In genomic region chr2:238846503-238847431, GRCh38 we compare ENCODE assay signal across 10 cellular contexts. TPM values are rescaled to one million over a fixed set of nuclear protein-coding genes. Genes with fewer than 3 reads are reported as not detected.
DNase-seq lines count a peak whose midpoint lies in the region; ATAC-seq and TF ChIP-seq lines count a peak whose summit lies in the region.
"Had no signal": no experiment of that assay in that cellular context is flagged by ENCODE, and none has a peak within 500 bp of the region (broad histone marks: within the 10 kb centered on the region; RNA-seq: fewer than 3 reads in every experiment).

No MANE protein-coding gene starts in this region.

- H3K4me3 ChIP-seq in fibroblast of lung (replicated peaks in 1 of 4; ENCODE audit: control extremely low read depth in 1 of 4, insufficient read depth in 1 of 4, low read depth in 3 of 4, low read length in 4 of 4) (peak overlapping the region; percentile 45 to 99 (median 76)), mesodermal cell (ENCODE audit: extremely low read depth, insufficient read depth, low read length, poor library complexity, severe bottlenecking) (peak overlapping the region; percentile 50), transverse colon (peak overlapping the region; percentile 2 to 60 (median 50))
- H3K4me3 ChIP-seq in effector memory CD4-positive, alpha-beta T cell (ENCODE audit: insufficient read depth, low read depth, low read length, poor library complexity, severe bottlenecking) = no peak overlapping the region

- H3K27me3 ChIP-seq in fibroblast of lung (ENCODE audit: control insufficient read depth, insufficient read depth, low read length) = no peaks in the 10 kb centered on the region
- H3K27me3 ChIP-seq in transverse colon = peaks cover 74% of the 10 kb centered on the region
- H3K27me3 ChIP-seq in effector memory CD4-positive, alpha-beta T cell (replicated peaks; ENCODE audit: control insufficient read depth, insufficient read depth, low read length, poor library complexity, severe bottlenecking) = peaks cover 4% of the 10 kb centered on the region

- H3K79me2 ChIP-seq in fibroblast of lung (ENCODE audit: control insufficient read depth, insufficient read depth, low read length) = peaks cover 51% of the 10 kb centered on the region

- in situ Hi-C loops in transverse colon (cut with MboI; ENCODE audit: low pct_ligation_motif_present in 1 of 4, low pct_unique_long_range_greater_than_20kb in 1 of 4, low sequenced_read_pairs in 3 of 4) = no loop called here

- WGBS in mesodermal cell (ENCODE audit: insufficient coverage in 2 of 2), 2 experiments = 7 to 8% methylated on average over 73 to 78 of the region's 94 CpGs
- 33% methylated on average over 62 of the region's 94 CpGs; no CpG with 5 or more reads in 1 of the 2 donors for WGBS in transverse colon (ENCODE audit: low coverage in 1 of 2), 2 donors

- no peak for TF ChIP-seq POLR2A in transverse colon (IDR thresholded peaks at IDR 0.05)

- H3K36me3 ChIP-seq in fibroblast of lung (ENCODE audit: control insufficient read depth, insufficient read depth, low read length) (no peaks in the 10 kb centered on the region), mesodermal cell (ENCODE audit: control insufficient read depth, insufficient read depth, low read length) (no peaks in the 10 kb centered on the region), transverse colon (no peaks in the 10 kb centered on the region)
- H3K36me3 ChIP-seq in effector memory CD4-positive, alpha-beta T cell (ENCODE audit: control insufficient read depth, insufficient read depth, low read length) = no peaks in the 10 kb centered on the region

- peak overlapping the region; percentile 98 for H3K4me2 ChIP-seq in fibroblast of lung (ENCODE audit: extremely low read depth, insufficient read depth, low read length)

- H2AFZ ChIP-seq in fibroblast of lung (ENCODE audit: low read length) = peak overlapping the region; percentile 52

- H3K4me1 ChIP-seq in fibroblast of lung (ENCODE audit: control insufficient read depth, extremely low read depth, insufficient read depth, low read length) = peaks cover 2% of the 10 kb centered on the region
- peaks cover 4% of the 10 kb centered on the region for H3K4me1 ChIP-seq in mesodermal cell (ENCODE audit: control insufficient read depth, insufficient read depth, low read length, poor library complexity, severe bottlenecking)
- H3K4me1 ChIP-seq in transverse colon = peaks cover 0 to 13% (median 0%) of the 10 kb centered on the region in 4 donors
- peaks cover 7% of the 10 kb centered on the region for H3K4me1 ChIP-seq in effector memory CD4-positive, alpha-beta T cell (ENCODE audit: control insufficient read depth, insufficient read depth, low read length, poor library complexity, severe bottlenecking)

- TF ChIP-seq CTCF in fibroblast of lung (conservative IDR thresholded peaks at IDR 0.05 in 1 of 2, IDR thresholded peaks at IDR 0.05 in 1 of 2; ENCODE audit: low read depth in 1 of 2, low read length in 2 of 2) = no peak
- no peak for TF ChIP-seq CTCF in transverse colon (IDR thresholded peaks at IDR 0.05)

- H3K27ac ChIP-seq in fibroblast of lung (ENCODE audit: insufficient read depth, low read length) = peak overlapping the region; percentile 91
- no peak overlapping the region for H3K27ac ChIP-seq in mesodermal cell (ENCODE audit: low read depth, low read length, severe bottlenecking)
- H3K27ac ChIP-seq in transverse colon = peak overlapping the region; percentile 81 to 89 (median 85)
- no peak overlapping the region for H3K27ac ChIP-seq in effector memory CD4-positive, alpha-beta T cell (ENCODE audit: insufficient read depth, low read length, poor library complexity, severe bottlenecking)

- no peaks in the 10 kb centered on the region for H4K20me1 ChIP-seq in fibroblast of lung (ENCODE audit: control insufficient read depth, extremely low read depth, insufficient read depth, low read length)

- no peaks in the 10 kb centered on the region for H3K9me3 ChIP-seq in fibroblast of lung (ENCODE audit: control insufficient read depth, insufficient read depth, low read depth, low read length)
- H3K9me3 ChIP-seq in mesodermal cell (ENCODE audit: control insufficient read depth, low read length) = no peaks in the 10 kb centered on the region
- H3K9me3 ChIP-seq in transverse colon = no peaks in the 10 kb centered on the region
- no peaks in the 10 kb centered on the region for H3K9me3 ChIP-seq in effector memory CD4-positive, alpha-beta T cell (ENCODE audit: control insufficient read depth, low read length)

- DNase-seq in RPMI7951 (ENCODE audit: low read depth) (peak; percentile 44), fibroblast of lung (ENCODE audit: low read depth in 2 of 2) (peak; percentile 48 to 64), transverse colon (no peak), NCI-H2196 (lab: John Stamatoyannopoulos, UW; ENCODE audit: unreplicated experiment) (no peak), NCI-H1105 treated with DMSO at 0.1 percent for 48 hours (lab: John Stamatoyannopoulos, UW) (no peak)
- DNase-seq in effector memory CD4-positive, alpha-beta T cell = no peak
- DNase-seq: activated T-cell treated with anti-CD3 and anti-CD28 coated beads for 4 hours, Kasumi-1 had no signal

- ATAC-seq in HG02840 (IDR thresholded peaks at IDR 0.05; ENCODE audit: low FRiP score, unreplicated experiment) = no peak

- intact Hi-C loops in transverse colon (cut with DNase I; ENCODE audit: low total_unique reads) = loop anchor here (10.0 kb wide), 1 partner anchor 128 kb away; no protein-coding TSS in a partner anchor

- no peak for TF ChIP-seq EP300 in transverse colon (IDR thresholded peaks at IDR 0.05; ENCODE audit: low read depth)

- peak overlapping the region; percentile 86 for H3K9ac ChIP-seq in fibroblast of lung (ENCODE audit: insufficient read depth, low read length)

RNA-seq across cellular contexts. Expression of gene TWIST2, which starts 1.1 kb away (rescaled TPM):
- 94.9 and 102 TPM in 2 replicates for total RNA-seq in RPMI7951 (2014; rRNA removed; shearing (Covaris generic))
- 36.0 and 118 TPM in 2 replicates for total RNA-seq in fibroblast of lung
- polyA plus RNA-seq in fibroblast of lung = 85.2 and 97.7 TPM in 2 replicates
- 83.8 and 115 TPM in 2 replicates for polyA plus RNA-seq in fibroblast of lung (2012)
- 24.2 and 33.9 TPM in 2 replicates for polyA minus RNA-seq in fibroblast of lung (ENCODE audit: low replicate concordance)
- 4.9 TPM for polyA plus RNA-seq in mesodermal cell (2013, experiment 1 of 2)
- polyA plus RNA-seq in mesodermal cell (2013, experiment 2 of 2) = 3.7 TPM
- 10 to 100 TPM in 3 of 4 donors, 1 to 10 TPM in 1; 6.7 to 59.1 (median 16.8) TPM for total RNA-seq in transverse colon

Comparison
In these comparisons a context has a peak if more than half of its experiments do, and no peak if none do; other contexts are left out.
1. DNase-seq: peak in RPMI7951 (single experiment) and fibroblast of lung (2 of 2); none in transverse colon (single experiment), NCI-H2196 (single experiment), NCI-H1105 treated with DMSO at 0.1 percent for 48 hours (single experiment) and effector memory CD4-positive, alpha-beta T cell (0 of 3).
2. H3K27ac ChIP-seq: peak in fibroblast of lung (single experiment) and transverse colon (4 of 4); none in mesodermal cell (single experiment) and effector memory CD4-positive, alpha-beta T cell (single experiment).